Comparison of ENCODE assay signal across 7 cellular contexts in genomic region chr10:73094986-73095478, GRCh38. TPM values are rescaled to one million over a fixed set of nuclear protein-coding genes. Genes with fewer than 3 reads are reported as not detected.
A peak's percentile ranks its signal among the peaks of the same experiment; 100 is the strongest.
DNase-seq lines count a peak whose midpoint lies in the region; ATAC-seq and TF ChIP-seq lines count a peak whose summit lies in the region.

No MANE protein-coding gene starts in this region.

- H3K27me3 ChIP-seq in iPS-18a (ENCODE audit: control insufficient read depth, insufficient read depth, low read length), result no peaks in the 10 kb centered on the region

- CTCF ChIA-PET in activated CD8-positive, alpha-beta T cell treated with anti-CD3 and anti-CD28 coated beads, Interleukin-2, amount 10 ng/mL, durations not matched to agents 7 days and 5 days (lab: Charles Lee), result interaction anchor here (0.9 to 4.8 kb wide), 12 partner anchors 8 to 64 kb away, joined by 3 to 86 read pairs (median 6); partner anchors contain the start of gene NUDT13

- no peaks in the 10 kb centered on the region for H3K9me3 ChIP-seq in iPS-18a (ENCODE audit: control insufficient read depth, low read depth, low read length)

- peaks cover 19% of the 10 kb centered on the region for H3K36me3 Mint-ChIP-seq in activated CD8-positive, alpha-beta T cell treated with anti-CD3 and anti-CD28 coated beads, Interleukin-2, amount 10 ng/mL, durations not matched to agents 7 days and 5 days (ENCODE audit: low read depth)
- no peaks in the 10 kb centered on the region for H3K36me3 Mint-ChIP-seq in stimulated activated memory B cell treated with anti-CD40 and anti-IgM and Interleukin-4, amounts not matched to agents 10 μg/mL and 1 μg/mL and 100 μg/mL, for 72 hours

- no peak overlapping the region for H3K27ac ChIP-seq in iPS-18a (ENCODE audit: low read length)

- peak overlapping the region; percentile 91 for H3K27ac Mint-ChIP-seq in activated CD8-positive, alpha-beta T cell treated with anti-CD3 and anti-CD28 coated beads, Interleukin-2, amount 10 ng/mL, durations not matched to agents 7 days and 5 days
- peak overlapping the region; percentile 93 for H3K27ac Mint-ChIP-seq in stimulated activated memory B cell treated with anti-CD40 and anti-IgM and Interleukin-4, amounts not matched to agents 10 μg/mL and 1 μg/mL and 100 μg/mL, for 72 hours

- peaks cover 35% of the 10 kb centered on the region for H3K4me1 Mint-ChIP-seq in activated CD8-positive, alpha-beta T cell treated with anti-CD3 and anti-CD28 coated beads, Interleukin-2, amount 10 ng/mL, durations not matched to agents 7 days and 5 days (ENCODE audit: low read depth)
- peaks cover 25% of the 10 kb centered on the region for H3K4me1 Mint-ChIP-seq in stimulated activated memory B cell treated with anti-CD40 and anti-IgM and Interleukin-4, amounts not matched to agents 10 μg/mL and 1 μg/mL and 100 μg/mL, for 72 hours

- TF ChIP-seq CTCF in HFF-Myc (IDR thresholded peaks at IDR 0.05; ENCODE audit: low read depth, low read length, missing control alignments), result no peak

- H3K4me1 ChIP-seq in iPS-18a (ENCODE audit: control insufficient read depth, low read depth, low read length), result peaks cover 15% of the 10 kb centered on the region

- H3K4me3 Mint-ChIP-seq in activated CD8-positive, alpha-beta T cell treated with anti-CD3 and anti-CD28 coated beads, Interleukin-2, amount 10 ng/mL, durations not matched to agents 7 days and 5 days, result peak overlapping the region; percentile 90
- peak overlapping the region; percentile 96 for H3K4me3 Mint-ChIP-seq in stimulated activated memory B cell treated with anti-CD40 and anti-IgM and Interleukin-4, amounts not matched to agents 10 μg/mL and 1 μg/mL and 100 μg/mL, for 72 hours

- H3K4me3 ChIP-seq in HFF-Myc (replicated peaks; ENCODE audit: low read depth, low read length), result peak overlapping the region; percentile 99
- peak overlapping the region; percentile 90 for H3K4me3 ChIP-seq in iPS-18a (ENCODE audit: low read length)

- no peaks in the 10 kb centered on the region for H3K9me3 Mint-ChIP-seq in activated CD8-positive, alpha-beta T cell treated with anti-CD3 and anti-CD28 coated beads, Interleukin-2, amount 10 ng/mL, durations not matched to agents 7 days and 5 days (ENCODE audit: insufficient read depth)
- no peaks in the 10 kb centered on the region for H3K9me3 Mint-ChIP-seq in stimulated activated memory B cell treated with anti-CD40 and anti-IgM and Interleukin-4, amounts not matched to agents 10 μg/mL and 1 μg/mL and 100 μg/mL, for 72 hours

- DNase-seq in HFF-Myc (ENCODE audit: extremely low read depth, low read depth) (no peak), foreskin melanocyte (no peak)
- DNase-seq in activated CD8-positive, alpha-beta T cell treated with anti-CD3 and anti-CD28 coated beads, Interleukin-2, amount 10 ng/mL, durations not matched to agents 7 days and 5 days, result no peak
- DNase-seq in activated CD8-positive, alpha-beta memory T cell treated with anti-CD3 and anti-CD28 coated beads, Interleukin-2, amount 50 U/mL, for 48 hours, result no peak

- no peaks in the 10 kb centered on the region for H3K36me3 ChIP-seq in iPS-18a (ENCODE audit: control insufficient read depth, low read depth, low read length)

- ATAC-seq in activated CD8-positive, alpha-beta T cell treated with anti-CD3 and anti-CD28 coated beads, Interleukin-2, amount 10 ng/mL, durations not matched to agents 7 days and 5 days, result no peak
- ATAC-seq in stimulated activated memory B cell treated with anti-CD40 and anti-IgM and Interleukin-4, amounts not matched to agents 10 μg/mL and 1 μg/mL and 100 μg/mL, for 72 hours, result no peak
- ATAC-seq in GM18909 (IDR thresholded peaks at IDR 0.05; ENCODE audit: poor library complexity, unreplicated experiment), result no peak

- H3K27me3 Mint-ChIP-seq in activated CD8-positive, alpha-beta T cell treated with anti-CD3 and anti-CD28 coated beads, Interleukin-2, amount 10 ng/mL, durations not matched to agents 7 days and 5 days (ENCODE audit: low read depth), result no peaks in the 10 kb centered on the region
- H3K27me3 Mint-ChIP-seq in stimulated activated memory B cell treated with anti-CD40 and anti-IgM and Interleukin-4, amounts not matched to agents 10 μg/mL and 1 μg/mL and 100 μg/mL, for 72 hours, result no peaks in the 10 kb centered on the region

- H3K9ac ChIP-seq in iPS-18a (ENCODE audit: low read length), result peak overlapping the region; percentile 77

- POLR2A ChIA-PET in activated CD8-positive, alpha-beta T cell treated with anti-CD3 and anti-CD28 coated beads, Interleukin-2, amount 10 ng/mL, durations not matched to agents 7 days and 5 days (lab: Charles Lee), result interaction anchor here (0.6 to 2.1 kb wide), 9 partner anchors 10 to 537 kb away, joined by 3 to 9 read pairs (median 5); partner anchors contain the start of genes DNAJC9 and NUDT13

RNA-seq across cellular contexts. Expression of gene P4HA1, which starts 1.6 kb away (rescaled TPM):
- 10 to 100 TPM; 37.4 to 38.9 TPM for total RNA-seq in activated CD8-positive, alpha-beta T cell treated with anti-CD3 and anti-CD28 coated beads, Interleukin-2, amount 10 ng/mL, durations not matched to agents 7 days and 5 days

RNA-seq across cellular contexts. Expression of gene NUDT13, which starts 15.2 kb away (rescaled TPM):
- total RNA-seq in activated CD8-positive, alpha-beta T cell treated with anti-CD3 and anti-CD28 coated beads, Interleukin-2, amount 10 ng/mL, durations not matched to agents 7 days and 5 days, result 1 to 10 TPM; 1.6 to 1.7 TPM
